In genomic region chr10:73086816-73087215, GRCh38 we compare ENCODE assay signal across 26 cellular contexts.
"Had no signal": no experiment of that assay in that cellular context is flagged by ENCODE, and none has a peak within 500 bp of the region (broad histone marks: within the 10 kb centered on the region; RNA-seq: fewer than 3 reads in every experiment).

No MANE protein-coding gene starts in this region.

- H3K27me3 ChIP-seq: breast epithelium, esophagus muscularis mucosa, foreskin keratinocyte, right atrium auricular region, tibial nerve had no signal

- H3K9me3 Mint-ChIP-seq: activated B cell treated with CpG ODN at 0.5 μM for 24 hours; activated CD8-positive, alpha-beta T cell treated with anti-CD3 and anti-CD28 coated beads for 36 hours; activated T-cell treated with anti-CD3 and anti-CD28 coated beads, Interleukin-2, amount 50 U/mL, for 4 hours; activated T-helper 17 cell treated with anti-CD3 and anti-CD28 coated beads, Interleukin-2, amount 50 U/mL, for 72 hours; dendritic cell treated with granulocyte-macrophage colony-stimulating factor and Interleukin-4, amounts not matched to agents 40 ng/mL and 50 ng/mL, for 4 days; endodermal cell; mesothelial cell of epicardium; naive B cell; T-helper 1 cell treated with Interleukin-12 subunit alpha and Interleukin-12 subunit beta and Interleukin-4 antibody, amounts not matched to agents 30 μg/mL and 1 μg/mL, for 36 hours had no signal

- H3K27ac ChIP-seq: esophagus muscularis mucosa, foreskin keratinocyte, parathyroid adenoma, right atrium auricular region, tibial nerve had no signal

- H3K4me1 Mint-ChIP-seq: endodermal cell had no signal

- H3K4me3 ChIP-seq: breast epithelium, esophagus muscularis mucosa, right atrium auricular region, tibial nerve had no signal

- H3K27me3 Mint-ChIP-seq: activated B cell treated with CpG ODN at 0.5 μM for 24 hours; activated CD8-positive, alpha-beta T cell treated with anti-CD3 and anti-CD28 coated beads for 36 hours; activated T-helper 17 cell treated with anti-CD3 and anti-CD28 coated beads, Interleukin-2, amount 50 U/mL, for 72 hours; dendritic cell treated with granulocyte-macrophage colony-stimulating factor and Interleukin-4, amounts not matched to agents 40 ng/mL and 50 ng/mL, for 4 days; naive B cell had no signal

- H3K27ac Mint-ChIP-seq: activated B cell treated with CpG ODN at 0.5 μM for 24 hours; activated CD8-positive, alpha-beta T cell treated with anti-CD3 and anti-CD28 coated beads for 36 hours; activated T-helper 17 cell treated with anti-CD3 and anti-CD28 coated beads, Interleukin-2, amount 50 U/mL, for 72 hours; dendritic cell treated with granulocyte-macrophage colony-stimulating factor and Interleukin-4, amounts not matched to agents 40 ng/mL and 50 ng/mL, for 4 days; endodermal cell; mesothelial cell of epicardium; T-helper 1 cell treated with Interleukin-12 subunit alpha and Interleukin-12 subunit beta and Interleukin-4 antibody, amounts not matched to agents 30 μg/mL and 1 μg/mL, for 36 hours had no signal

- H3K36me3 Mint-ChIP-seq: naive B cell had no signal

- H3K36me3 ChIP-seq: breast epithelium, esophagus muscularis mucosa, right atrium auricular region had no signal

- H3K4me3 Mint-ChIP-seq: activated B cell treated with CpG ODN at 0.5 μM for 24 hours; activated CD8-positive, alpha-beta T cell treated with anti-CD3 and anti-CD28 coated beads for 36 hours; activated T-cell treated with anti-CD3 and anti-CD28 coated beads, Interleukin-2, amount 50 U/mL, for 4 hours; activated T-helper 17 cell treated with anti-CD3 and anti-CD28 coated beads, Interleukin-2, amount 50 U/mL, for 72 hours; dendritic cell treated with granulocyte-macrophage colony-stimulating factor and Interleukin-4, amounts not matched to agents 40 ng/mL and 50 ng/mL, for 4 days; endodermal cell; mesothelial cell of epicardium; naive B cell; T-helper 1 cell treated with Interleukin-12 subunit alpha and Interleukin-12 subunit beta and Interleukin-4 antibody, amounts not matched to agents 30 μg/mL and 1 μg/mL, for 36 hours had no signal

- H3K9me3 ChIP-seq: breast epithelium, esophagus muscularis mucosa, right atrium auricular region, tibial nerve had no signal

- ATAC-seq: activated CD8-positive, alpha-beta T cell treated with anti-CD3 and anti-CD28 coated beads for 36 hours; activated T-cell treated with anti-CD3 and anti-CD28 coated beads, Interleukin-2, amount 50 U/mL, for 4 hours; activated T-helper 17 cell treated with anti-CD3 and anti-CD28 coated beads, Interleukin-2, amount 50 U/mL, for 72 hours; foreskin keratinocyte; left ventricle myocardium superior had no signal

- H3K4me1 ChIP-seq: breast epithelium, parathyroid adenoma had no signal

- DNase-seq: activated B cell treated with CpG ODN at 0.5 μM for 24 hours; activated CD4-positive, alpha-beta T cell treated with anti-CD3 and anti-CD28 coated beads, Interleukin-2, amount 50 U/mL, for 1 hour; activated CD8-positive, alpha-beta T cell treated with anti-CD3 and anti-CD28 coated beads for 36 hours; activated gamma-delta T cell treated with Interleukin-2 at 50 U/mL for 16 hours; activated naive CD4-positive, alpha-beta T cell treated with anti-CD3 and anti-CD28 coated beads, Interleukin-2, amount 50 U/mL, for 16 hours; activated T-cell treated with anti-CD3 and anti-CD28 coated beads, Interleukin-2, amount 50 U/mL, for 4 hours; amniotic stem cell; central memory CD4-positive, alpha-beta T cell; endodermal cell; foreskin keratinocyte; kidney glomerular epithelial cell; left ventricle myocardium superior; naive B cell; stimulated activated CD4-positive, alpha-beta T cell treated with anti-CD3 and anti-CD28 coated beads, Interleukin-15, amount 100 ng/mL, for 24 hours; stimulated activated CD4-positive, alpha-beta T cell treated with anti-CD3 and anti-CD28 coated beads, Interleukin-2, amount 100 ng/mL, for 24 hours; stimulated activated naive CD4-positive, alpha-beta T cell; T-helper 9 cell had no signal
